ENCODE assay signal across 12 cellular contexts in genomic region chr10:103653581-103654020, GRCh38.
DNase-seq lines count a peak whose midpoint lies in the region; TF ChIP-seq lines count a peak whose summit lies in the region.
"Had no signal": no experiment of that assay in that cellular context is flagged by ENCODE, and none has a peak within 500 bp of the region (broad histone marks: within the 10 kb centered on the region; RNA-seq: fewer than 3 reads in every experiment).

No MANE protein-coding gene starts in this region.

- peaks cover 25 to 48% of the 10 kb centered on the region in 2 donors for H3K4me1 ChIP-seq in ascending aorta

- no peaks in the 10 kb centered on the region for H3K27me3 ChIP-seq in ascending aorta
- H3K27me3 ChIP-seq: testis had no signal

- no peaks in the 10 kb centered on the region for H3K9me3 ChIP-seq in ascending aorta
- H3K9me3 ChIP-seq: testis had no signal

- H3K36me3 ChIP-seq in ascending aorta, result peaks cover 0 to 11% of the 10 kb centered on the region in 2 donors

- no peak for TF ChIP-seq CTCF in ascending aorta (IDR thresholded peaks at IDR 0.05)
- no peak for TF ChIP-seq CTCF in GM10248 (IDR thresholded peaks at IDR 0.05; ENCODE audit: control extremely low read depth, extremely low read depth, low read depth, missing control alignments)

- CTCF ChIA-PET in GM10248 (lab: Yijun Ruan, JAX), result interaction anchor here (0.9 to 1.5 kb wide), 2 partner anchors 24 to 33 kb away, joined by 3 to 5 read pairs; no protein-coding TSS in a partner anchor

- peak overlapping the region; percentile 64 to 69 for H3K27ac ChIP-seq in ascending aorta

- H3K4me3 ChIP-seq in ascending aorta, result no peak overlapping the region
- H3K4me3 ChIP-seq: testis had no signal

- DNase-seq in DMS153 (lab: John Stamatoyannopoulos, UW) (peak; percentile 92), NCI-H2029 (lab: John Stamatoyannopoulos, UW) (peak; percentile 78), ascending aorta (ENCODE audit: low spot score in 2 of 2) (no peak), mucosa of gallbladder (ENCODE audit: low spot score) (peak; percentile 82), DMS 273 treated with DMSO at 0.1 percent for 48 hours (lab: John Stamatoyannopoulos, UW) (no peak), GM10248 (ENCODE audit: extremely low spot score) (no peak), glomerular visceral epithelial cell (ENCODE audit: extremely low spot score) (no peak), HUDEP-2 (lab: John Stamatoyannopoulos, UW; ENCODE audit: unreplicated experiment in 76 of 76) (no peak)
- DNase-seq: activated gamma-delta T cell, glutamatergic neuron, NCI-H446, testis had no signal

- POLR2A ChIA-PET in GM10248 (lab: Yijun Ruan, JAX), result no interaction called here

- intact Hi-C loops in ascending aorta (cut with DNase I), result no loop called here

Comparison
In these comparisons a context has a peak if more than half of its experiments do, and no peak if none do; other contexts are left out.
1. DNase-seq: peak in DMS153 (single experiment), NCI-H2029 (single experiment) and mucosa of gallbladder (single experiment); none in ascending aorta (0 of 2), DMS 273 treated with DMSO at 0.1 percent for 48 hours (single experiment), GM10248 (single experiment), glomerular visceral epithelial cell (single experiment) and HUDEP-2 (0 of 76).